ENCODE assay signal across 1 cellular context in genomic region chr2:134603966-134604365, GRCh38.
TF ChIP-seq lines count a peak whose summit lies in the region.

No MANE protein-coding gene starts in this region.

TF ChIP-seq in GM23338, 12 proteins besides CTCF, POLR2A, EP300 and RAD21 (continued from another document):
- TF ChIP-seq, protein P1, sequence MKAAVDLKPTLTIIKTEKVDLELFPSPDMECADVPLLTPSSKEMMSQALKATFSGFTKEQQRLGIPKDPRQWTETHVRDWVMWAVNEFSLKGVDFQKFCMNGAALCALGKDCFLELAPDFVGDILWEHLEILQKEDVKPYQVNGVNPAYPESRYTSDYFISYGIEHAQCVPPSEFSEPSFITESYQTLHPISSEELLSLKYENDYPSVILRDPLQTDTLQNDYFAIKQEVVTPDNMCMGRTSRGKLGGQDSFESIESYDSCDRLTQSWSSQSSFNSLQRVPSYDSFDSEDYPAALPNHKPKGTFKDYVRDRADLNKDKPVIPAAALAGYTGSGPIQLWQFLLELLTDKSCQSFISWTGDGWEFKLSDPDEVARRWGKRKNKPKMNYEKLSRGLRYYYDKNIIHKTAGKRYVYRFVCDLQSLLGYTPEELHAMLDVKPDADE (IDR thresholded peaks at IDR 0.05), result no peak
- no peak for TF ChIP-seq JUNB (IDR thresholded peaks at IDR 0.05; ENCODE audit: unreplicated experiment)
- TF ChIP-seq, protein P2, sequence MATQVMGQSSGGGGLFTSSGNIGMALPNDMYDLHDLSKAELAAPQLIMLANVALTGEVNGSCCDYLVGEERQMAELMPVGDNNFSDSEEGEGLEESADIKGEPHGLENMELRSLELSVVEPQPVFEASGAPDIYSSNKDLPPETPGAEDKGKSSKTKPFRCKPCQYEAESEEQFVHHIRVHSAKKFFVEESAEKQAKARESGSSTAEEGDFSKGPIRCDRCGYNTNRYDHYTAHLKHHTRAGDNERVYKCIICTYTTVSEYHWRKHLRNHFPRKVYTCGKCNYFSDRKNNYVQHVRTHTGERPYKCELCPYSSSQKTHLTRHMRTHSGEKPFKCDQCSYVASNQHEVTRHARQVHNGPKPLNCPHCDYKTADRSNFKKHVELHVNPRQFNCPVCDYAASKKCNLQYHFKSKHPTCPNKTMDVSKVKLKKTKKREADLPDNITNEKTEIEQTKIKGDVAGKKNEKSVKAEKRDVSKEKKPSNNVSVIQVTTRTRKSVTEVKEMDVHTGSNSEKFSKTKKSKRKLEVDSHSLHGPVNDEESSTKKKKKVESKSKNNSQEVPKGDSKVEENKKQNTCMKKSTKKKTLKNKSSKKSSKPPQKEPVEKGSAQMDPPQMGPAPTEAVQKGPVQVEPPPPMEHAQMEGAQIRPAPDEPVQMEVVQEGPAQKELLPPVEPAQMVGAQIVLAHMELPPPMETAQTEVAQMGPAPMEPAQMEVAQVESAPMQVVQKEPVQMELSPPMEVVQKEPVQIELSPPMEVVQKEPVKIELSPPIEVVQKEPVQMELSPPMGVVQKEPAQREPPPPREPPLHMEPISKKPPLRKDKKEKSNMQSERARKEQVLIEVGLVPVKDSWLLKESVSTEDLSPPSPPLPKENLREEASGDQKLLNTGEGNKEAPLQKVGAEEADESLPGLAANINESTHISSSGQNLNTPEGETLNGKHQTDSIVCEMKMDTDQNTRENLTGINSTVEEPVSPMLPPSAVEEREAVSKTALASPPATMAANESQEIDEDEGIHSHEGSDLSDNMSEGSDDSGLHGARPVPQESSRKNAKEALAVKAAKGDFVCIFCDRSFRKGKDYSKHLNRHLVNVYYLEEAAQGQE (IDR thresholded peaks at IDR 0.05; ENCODE audit: unreplicated experiment), result no peak
